21 cellular contexts compared by ENCODE assay signal in genomic region chr17:42467889-42468288, GRCh38.
"Had no signal": no experiment of that assay in that cellular context is flagged by ENCODE, and none has a peak within 500 bp of the region (broad histone marks: within the 10 kb centered on the region; RNA-seq: fewer than 3 reads in every experiment).

No MANE protein-coding gene starts in this region.

- H3K27ac Mint-ChIP-seq: effector memory CD8-positive, alpha-beta T cell; neural progenitor cell; stimulated activated naive CD8-positive, alpha-beta T cell treated with anti-CD3 and anti-CD28 coated beads, Interleukin-15, amount 100 ng/mL, for 72 hours had no signal

- H3K27me3 Mint-ChIP-seq: naive thymus-derived CD4-positive, alpha-beta T cell; stimulated activated naive CD8-positive, alpha-beta T cell treated with anti-CD3 and anti-CD28 coated beads, Interleukin-15, amount 100 ng/mL, for 72 hours had no signal

- H3K36me3 ChIP-seq: uterus had no signal

- H3K4me1 ChIP-seq: neural progenitor cell, thyroid gland, uterus had no signal

- H3K4me2 ChIP-seq: neural progenitor cell, smooth muscle cell had no signal

- H3K9me3 ChIP-seq: thyroid gland, upper lobe of right lung, uterus had no signal

- H2AFZ ChIP-seq: neural progenitor cell had no signal

- H3K4me1 Mint-ChIP-seq: central memory CD8-positive, alpha-beta T cell; nephron; neural progenitor cell; stimulated activated naive CD8-positive, alpha-beta T cell treated with anti-CD3 and anti-CD28 coated beads, Interleukin-15, amount 100 ng/mL, for 72 hours had no signal

- H3K4me3 ChIP-seq: coronary artery, neural progenitor cell, smooth muscle cell, thyroid gland, upper lobe of right lung, uterus had no signal

- DNase-seq: effector memory CD8-positive, alpha-beta T cell; erythroblast; mesenchymal stem cell; midbrain; naive thymus-derived CD4-positive, alpha-beta T cell; posterior cingulate gyrus; stimulated activated CD4-positive, alpha-beta T cell treated with anti-CD3 and anti-CD28 coated beads, Interleukin-12 subunit alpha, Interleukin-12 subunit beta, amount 100 ng/mL, for 4 hours; stimulated activated CD4-positive, alpha-beta T cell treated with anti-CD3 and anti-CD28 coated beads, Interleukin-1b, Interleukin-23, amount 100 ng/mL, for 48 hours; stimulated activated CD4-positive, alpha-beta T cell treated with anti-CD3 and anti-CD28 coated beads, Interleukin-4, amount 100 ng/mL, for 1 hour; stimulated activated CD8-positive, alpha-beta memory T cell treated with anti-CD3 and anti-CD28 coated beads, Interleukin-4, amount 100 ng/mL, for 48 hours; stimulated activated naive CD4-positive, alpha-beta T cell; stimulated activated naive CD8-positive, alpha-beta T cell treated with anti-CD3 and anti-CD28 coated beads, Interleukin-15, amount 100 ng/mL, for 72 hours; thyroid gland; upper lobe of right lung; uterus had no signal

- H3K9ac ChIP-seq: neural progenitor cell had no signal

- H3K9me3 Mint-ChIP-seq: central memory CD8-positive, alpha-beta T cell; effector memory CD8-positive, alpha-beta T cell; naive thymus-derived CD4-positive, alpha-beta T cell; nephron; neural progenitor cell; stimulated activated naive CD8-positive, alpha-beta T cell treated with anti-CD3 and anti-CD28 coated beads, Interleukin-15, amount 100 ng/mL, for 72 hours had no signal

- ATAC-seq: effector memory CD8-positive, alpha-beta T cell; naive thymus-derived CD4-positive, alpha-beta T cell; sciatic nerve; stimulated activated naive CD8-positive, alpha-beta T cell treated with anti-CD3 and anti-CD28 coated beads, Interleukin-15, amount 100 ng/mL, for 72 hours; upper lobe of right lung had no signal

- H3K27ac ChIP-seq: neural progenitor cell, thyroid gland, uterus had no signal

- H3K27me3 ChIP-seq: neural progenitor cell, thyroid gland, upper lobe of right lung, uterus had no signal

- H3K4me3 Mint-ChIP-seq: central memory CD8-positive, alpha-beta T cell; effector memory CD8-positive, alpha-beta T cell; naive thymus-derived CD4-positive, alpha-beta T cell; nephron; neural progenitor cell; stimulated activated naive CD8-positive, alpha-beta T cell treated with anti-CD3 and anti-CD28 coated beads, Interleukin-15, amount 100 ng/mL, for 72 hours had no signal
